In genomic region chr16:69465083-69465721, GRCh38 we compare ENCODE assay signal across 8 cellular contexts. TPM values are rescaled to one million over a fixed set of nuclear protein-coding genes. Genes with fewer than 3 reads are reported as not detected.
A peak's percentile ranks its signal among the peaks of the same experiment; 100 is the strongest.
DNase-seq lines count a peak whose midpoint lies in the region; ATAC-seq and TF ChIP-seq lines count a peak whose summit lies in the region.

No MANE protein-coding gene starts in this region.

- no peak overlapping the region for H3K4me3 Mint-ChIP-seq in neural progenitor cell

- H3K4me3 ChIP-seq in astrocyte of the spinal cord (ENCODE audit: low read depth, low read length) = no peak overlapping the region
- no peak overlapping the region for H3K4me3 ChIP-seq in neural progenitor cell
- H3K4me3 ChIP-seq in neuronal stem cell (ENCODE audit: low read length in 2 of 2) = no peak overlapping the region

- H3K9me3 Mint-ChIP-seq in neural progenitor cell = no peaks in the 10 kb centered on the region

- H4K91ac ChIP-seq in neuronal stem cell (ENCODE audit: low read depth, low read length, poor library complexity) = no peak overlapping the region

- no peak overlapping the region for H2BK5ac ChIP-seq in neuronal stem cell (ENCODE audit: low read length)

- no peak overlapping the region for H3K4me2 ChIP-seq in neural progenitor cell
- H3K4me2 ChIP-seq in neuronal stem cell (ENCODE audit: insufficient read depth, low read length, poor library complexity, severe bottlenecking) = no peak overlapping the region

- H2BK120ac ChIP-seq in neuronal stem cell (ENCODE audit: low read depth, low read length) = no peak overlapping the region

- no peak overlapping the region for H2BK15ac ChIP-seq in neuronal stem cell (ENCODE audit: low read length)

- H4K20me1 ChIP-seq in neural progenitor cell (ENCODE audit: low read depth) = peaks cover 13% of the 10 kb centered on the region

- H3K27me3 Mint-ChIP-seq in neural progenitor cell (ENCODE audit: insufficient read depth, low read depth) = peaks cover 3% of the 10 kb centered on the region

- H3K9me3 ChIP-seq in neural progenitor cell (ENCODE audit: low read depth) (no peaks in the 10 kb centered on the region), neuronal stem cell (replicated peaks in 1 of 2; ENCODE audit: control insufficient read depth in 2 of 2, insufficient read depth in 1 of 2, low read depth in 1 of 2, low read length in 2 of 2) (no peaks in the 10 kb centered on the region)

- no peak overlapping the region for H3K23ac ChIP-seq in neuronal stem cell (ENCODE audit: low read depth, low read length, poor library complexity)

- DNase-seq in SIG-M5 treated with dmso at 0.1 percent for 504 hours (lab: John Stamatoyannopoulos, UW; ENCODE audit: unreplicated experiment) = peak; percentile 15
- no peak for DNase-seq in SIG-M5 (lab: John Stamatoyannopoulos, UW)
- DNase-seq in astrocyte of the spinal cord (ENCODE audit: low read depth, low spot score) = peak; percentile 38
- DNase-seq in pons (ENCODE audit: low spot score) = peak; percentile 47
- no peak for DNase-seq in neural progenitor cell (ENCODE audit: low spot score)
- DNase-seq in neuronal stem cell (ENCODE audit: low spot score) = no peak

- in situ Hi-C loops in astrocyte of the spinal cord (cut with HindIII; ENCODE audit: low sequenced_read_pairs) = no loop called here

- peaks cover 13% of the 10 kb centered on the region for H3F3A ChIP-seq in neural progenitor cell (ENCODE audit: low read depth)

- H3K9ac ChIP-seq in neural progenitor cell (no peak overlapping the region), neuronal stem cell (ENCODE audit: low read depth, low read length, poor library complexity) (no peak overlapping the region)

- TF ChIP-seq CTCF in LNCAP (IDR thresholded peaks at IDR 0.05) = peak; percentile 24; the same call in 1 of the 2 replicates
- no peak for TF ChIP-seq CTCF in astrocyte of the spinal cord (IDR thresholded peaks at IDR 0.05; ENCODE audit: low read depth, low read length)
- no peak for TF ChIP-seq CTCF in neural progenitor cell (IDR thresholded peaks at IDR 0.05)

- H3K36me3 Mint-ChIP-seq in neural progenitor cell = peaks cover 7% of the 10 kb centered on the region

- H4K8ac ChIP-seq in neuronal stem cell (ENCODE audit: low read depth, low read length) = no peak overlapping the region

- ATAC-seq in HG02623 (IDR thresholded peaks at IDR 0.05; ENCODE audit: unreplicated experiment) = no peak

- H2BK12ac ChIP-seq in neuronal stem cell (ENCODE audit: low read length) = no peak overlapping the region

- H3K36me3 ChIP-seq in neural progenitor cell (peaks cover 5% of the 10 kb centered on the region), neuronal stem cell (replicated peaks in 1 of 2; ENCODE audit: control insufficient read depth in 2 of 2, insufficient read depth in 2 of 2, low read length in 2 of 2) (peaks cover 4 to 77% of the 10 kb centered on the region in 2 donors)

- peaks cover 11% of the 10 kb centered on the region for H3K4me1 ChIP-seq in neural progenitor cell
- H3K4me1 ChIP-seq in neuronal stem cell (ENCODE audit: control insufficient read depth in 2 of 2, insufficient read depth in 1 of 2, low read depth in 1 of 2, low read length in 2 of 2) = peaks cover 0 to 2% of the 10 kb centered on the region in 2 donors

- WGBS in neuronal stem cell (ENCODE audit: extremely low coverage in 2 of 2, insufficient read length in 2 of 2, insufficient replicate concordance in 1 of 2), 2 donors = no CpG with 5 or more reads among the region's 6 CpGs

- H2AK5ac ChIP-seq in neuronal stem cell (ENCODE audit: low read depth, low read length) = no peak overlapping the region

- no peak overlapping the region for H3K4ac ChIP-seq in neuronal stem cell (ENCODE audit: low read length)

- H3K27me3 ChIP-seq in neural progenitor cell (no peaks in the 10 kb centered on the region), neuronal stem cell (ENCODE audit: control insufficient read depth in 3 of 3, insufficient read depth in 3 of 3, low read depth in 1 of 3, low read length in 3 of 3) (no peaks in the 10 kb centered on the region)

- H3K79me1 ChIP-seq in neuronal stem cell (ENCODE audit: low read depth, low read length) = no peaks in the 10 kb centered on the region

- no peaks in the 10 kb centered on the region for H3K79me2 ChIP-seq in neural progenitor cell (ENCODE audit: low read depth)

- no peak overlapping the region for H2AFZ ChIP-seq in neural progenitor cell (replicated peaks)
- no peak overlapping the region for H2AFZ ChIP-seq in neuronal stem cell (ENCODE audit: low read length)

- H3K4me1 Mint-ChIP-seq in neural progenitor cell = peaks cover 6% of the 10 kb centered on the region

- H3K18ac ChIP-seq in neuronal stem cell (ENCODE audit: low read length) = no peak overlapping the region

- no peak overlapping the region for H3K27ac ChIP-seq in neural progenitor cell
- H3K27ac ChIP-seq in neuronal stem cell (replicated peaks; ENCODE audit: low read length) = no peak overlapping the region

- H3K14ac ChIP-seq in neuronal stem cell (ENCODE audit: low read length) = no peak overlapping the region

- no peak overlapping the region for H3K27ac Mint-ChIP-seq in neural progenitor cell

RNA-seq across cellular contexts. Expression of gene CYB5B, which starts 40.8 kb away (rescaled TPM):
- 67.9 and 108 TPM in 2 replicates for total RNA-seq in neural progenitor cell (ENCODE audit: low replicate concordance)
- 142 TPM for polyA plus RNA-seq in neuronal stem cell (2013, experiment 1 of 2)
- polyA plus RNA-seq in neuronal stem cell (2013, experiment 2 of 2) = 142 TPM

Comparison
In these comparisons a context has a peak if more than half of its experiments do, and no peak if none do; other contexts are left out.
1. DNase-seq: peak in SIG-M5 treated with dmso at 0.1 percent for 504 hours (single experiment), astrocyte of the spinal cord (single experiment) and pons (single experiment); none in SIG-M5 (single experiment), neural progenitor cell (single experiment) and neuronal stem cell (single experiment).